1 cellular context compared by ENCODE assay signal in the genomic region with DNA sequence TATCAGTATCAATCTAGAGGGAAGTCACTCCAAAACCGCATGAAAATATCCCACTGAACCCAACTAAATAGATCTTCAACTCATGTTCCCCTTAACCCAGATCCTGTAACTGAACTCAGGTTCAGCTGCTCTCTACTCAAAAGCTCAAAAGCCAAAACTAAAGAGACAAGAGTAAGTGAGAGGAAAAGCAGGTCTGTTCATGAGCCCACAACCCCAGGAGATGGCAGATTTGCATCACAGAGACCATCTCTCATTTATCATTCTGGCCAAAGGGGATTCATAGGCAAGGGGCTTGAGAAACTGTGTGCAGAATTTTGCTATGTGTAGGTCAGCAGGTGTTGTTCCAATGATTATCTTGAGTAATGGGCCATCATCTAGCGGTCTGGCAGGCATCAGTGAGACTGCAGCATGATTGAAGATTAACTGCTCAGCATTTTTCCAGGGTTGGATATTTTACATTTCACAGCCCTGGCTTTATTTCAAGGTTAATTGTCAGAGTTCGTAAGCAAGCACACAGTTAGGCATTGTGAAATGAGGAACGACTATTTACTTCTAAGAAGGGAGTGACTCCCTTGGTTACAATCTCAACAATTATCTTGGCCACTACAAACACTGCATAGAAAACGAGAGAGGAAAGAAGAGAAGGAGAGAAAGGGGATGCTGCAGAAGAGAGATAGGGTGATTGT.
TF ChIP-seq lines count a peak whose summit lies in the region.

No MANE protein-coding gene starts in this region.

TF ChIP-seq in WTC11, 78 proteins besides CTCF, POLR2A, EP300 and RAD21 (continued from another document):
- TF ChIP-seq, protein P1, sequence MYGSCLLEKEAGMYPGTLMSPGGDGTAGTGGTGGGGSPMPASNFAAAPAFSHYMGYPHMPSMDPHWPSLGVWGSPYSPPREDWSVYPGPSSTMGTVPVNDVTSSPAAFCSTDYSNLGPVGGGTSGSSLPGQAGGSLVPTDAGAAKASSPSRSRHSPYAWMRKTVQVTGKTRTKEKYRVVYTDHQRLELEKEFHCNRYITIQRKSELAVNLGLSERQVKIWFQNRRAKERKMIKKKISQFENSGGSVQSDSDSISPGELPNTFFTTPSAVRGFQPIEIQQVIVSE (CRISPR knock-in tag; IDR thresholded peaks at IDR 0.05; ENCODE audit: borderline replicate concordance), result no peak
- TF ChIP-seq KAT7 (CRISPR knock-in tag; IDR thresholded peaks at IDR 0.05; ENCODE audit: borderline replicate concordance) (no peak), TEAD4 (CRISPR knock-in tag; IDR thresholded peaks at IDR 0.05) (no peak), NR2C2 (CRISPR knock-in tag; IDR thresholded peaks at IDR 0.05) (no peak), PRRX2 (CRISPR knock-in tag; IDR thresholded peaks at IDR 0.05) (no peak), JAZF1 (CRISPR knock-in tag; IDR thresholded peaks at IDR 0.05) (no peak), CREM (CRISPR knock-in tag; IDR thresholded peaks at IDR 0.05) (no peak), ELF4 (CRISPR knock-in tag; IDR thresholded peaks at IDR 0.05; ENCODE audit: low read depth) (no peak), GTF2I (CRISPR knock-in tag; conservative IDR thresholded peaks at IDR 0.05) (no peak), ZNF263 (CRISPR knock-in tag; IDR thresholded peaks at IDR 0.05; ENCODE audit: low read depth) (no peak)
- TF ChIP-seq, protein P2, sequence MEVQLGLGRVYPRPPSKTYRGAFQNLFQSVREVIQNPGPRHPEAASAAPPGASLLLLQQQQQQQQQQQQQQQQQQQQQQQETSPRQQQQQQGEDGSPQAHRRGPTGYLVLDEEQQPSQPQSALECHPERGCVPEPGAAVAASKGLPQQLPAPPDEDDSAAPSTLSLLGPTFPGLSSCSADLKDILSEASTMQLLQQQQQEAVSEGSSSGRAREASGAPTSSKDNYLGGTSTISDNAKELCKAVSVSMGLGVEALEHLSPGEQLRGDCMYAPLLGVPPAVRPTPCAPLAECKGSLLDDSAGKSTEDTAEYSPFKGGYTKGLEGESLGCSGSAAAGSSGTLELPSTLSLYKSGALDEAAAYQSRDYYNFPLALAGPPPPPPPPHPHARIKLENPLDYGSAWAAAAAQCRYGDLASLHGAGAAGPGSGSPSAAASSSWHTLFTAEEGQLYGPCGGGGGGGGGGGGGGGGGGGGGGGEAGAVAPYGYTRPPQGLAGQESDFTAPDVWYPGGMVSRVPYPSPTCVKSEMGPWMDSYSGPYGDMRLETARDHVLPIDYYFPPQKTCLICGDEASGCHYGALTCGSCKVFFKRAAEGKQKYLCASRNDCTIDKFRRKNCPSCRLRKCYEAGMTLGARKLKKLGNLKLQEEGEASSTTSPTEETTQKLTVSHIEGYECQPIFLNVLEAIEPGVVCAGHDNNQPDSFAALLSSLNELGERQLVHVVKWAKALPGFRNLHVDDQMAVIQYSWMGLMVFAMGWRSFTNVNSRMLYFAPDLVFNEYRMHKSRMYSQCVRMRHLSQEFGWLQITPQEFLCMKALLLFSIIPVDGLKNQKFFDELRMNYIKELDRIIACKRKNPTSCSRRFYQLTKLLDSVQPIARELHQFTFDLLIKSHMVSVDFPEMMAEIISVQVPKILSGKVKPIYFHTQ (CRISPR knock-in tag; IDR thresholded peaks at IDR 0.05), result no peak
- TF ChIP-seq, protein P3, sequence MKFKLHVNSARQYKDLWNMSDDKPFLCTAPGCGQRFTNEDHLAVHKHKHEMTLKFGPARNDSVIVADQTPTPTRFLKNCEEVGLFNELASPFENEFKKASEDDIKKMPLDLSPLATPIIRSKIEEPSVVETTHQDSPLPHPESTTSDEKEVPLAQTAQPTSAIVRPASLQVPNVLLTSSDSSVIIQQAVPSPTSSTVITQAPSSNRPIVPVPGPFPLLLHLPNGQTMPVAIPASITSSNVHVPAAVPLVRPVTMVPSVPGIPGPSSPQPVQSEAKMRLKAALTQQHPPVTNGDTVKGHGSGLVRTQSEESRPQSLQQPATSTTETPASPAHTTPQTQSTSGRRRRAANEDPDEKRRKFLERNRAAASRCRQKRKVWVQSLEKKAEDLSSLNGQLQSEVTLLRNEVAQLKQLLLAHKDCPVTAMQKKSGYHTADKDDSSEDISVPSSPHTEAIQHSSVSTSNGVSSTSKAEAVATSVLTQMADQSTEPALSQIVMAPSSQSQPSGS (CRISPR knock-in tag; IDR thresholded peaks at IDR 0.05; ENCODE audit: borderline replicate concordance, low read depth), result no peak
TF ChIP-seq in WTC11: peak in this region for 0.
